Comparison of ENCODE assay signal across 1 cellular context in the genomic region with DNA sequence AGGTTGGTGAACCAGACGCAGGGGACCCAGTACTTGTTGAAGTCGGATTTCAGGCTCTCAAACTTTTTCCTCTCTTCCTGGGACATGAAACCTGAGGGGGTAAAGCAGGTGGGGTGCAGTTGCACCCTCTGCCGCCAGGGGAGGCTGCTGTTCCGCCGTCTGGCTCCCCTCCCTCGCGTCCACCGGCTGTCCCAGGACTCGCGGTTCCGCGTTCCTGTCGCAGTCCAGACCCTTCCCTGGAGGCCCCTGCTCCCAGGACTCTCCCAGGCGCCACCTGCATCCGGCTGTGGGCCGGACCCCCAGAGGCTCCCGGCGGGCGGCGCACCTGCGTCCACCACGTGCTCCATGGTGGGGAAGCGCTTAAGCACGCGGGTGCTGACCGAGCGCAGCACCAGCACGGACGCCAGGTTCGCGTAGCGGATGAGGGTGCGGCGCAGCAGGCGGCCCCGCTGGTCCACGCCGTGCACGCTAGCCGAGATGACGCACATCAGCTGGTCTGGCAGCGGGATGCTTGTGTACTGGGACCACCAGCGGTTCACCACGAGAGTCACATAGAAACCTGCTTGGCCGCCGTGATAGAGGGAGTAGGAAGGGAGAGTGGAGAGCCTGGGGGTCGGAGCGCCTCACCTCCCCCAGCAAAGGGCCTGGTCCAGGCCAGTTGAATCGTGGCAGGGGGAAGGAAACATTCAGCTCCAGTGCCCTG.
A peak's percentile ranks its signal among the peaks of the same experiment; 100 is the strongest.
TF ChIP-seq lines count a peak whose summit lies in the region.

No MANE protein-coding gene starts in this region.

TF ChIP-seq in IMR-90, 13 proteins besides CTCF, POLR2A, EP300 and RAD21 (continued from another document):
- TF ChIP-seq USF2 (IDR thresholded peaks at IDR 0.05; ENCODE audit: low read depth, low read length) = peak; percentile 28; the same call in 1 of the 2 replicates
- TF ChIP-seq, protein P1, sequence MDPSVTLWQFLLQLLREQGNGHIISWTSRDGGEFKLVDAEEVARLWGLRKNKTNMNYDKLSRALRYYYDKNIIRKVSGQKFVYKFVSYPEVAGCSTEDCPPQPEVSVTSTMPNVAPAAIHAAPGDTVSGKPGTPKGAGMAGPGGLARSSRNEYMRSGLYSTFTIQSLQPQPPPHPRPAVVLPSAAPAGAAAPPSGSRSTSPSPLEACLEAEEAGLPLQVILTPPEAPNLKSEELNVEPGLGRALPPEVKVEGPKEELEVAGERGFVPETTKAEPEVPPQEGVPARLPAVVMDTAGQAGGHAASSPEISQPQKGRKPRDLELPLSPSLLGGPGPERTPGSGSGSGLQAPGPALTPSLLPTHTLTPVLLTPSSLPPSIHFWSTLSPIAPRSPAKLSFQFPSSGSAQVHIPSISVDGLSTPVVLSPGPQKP (IDR thresholded peaks at IDR 0.05; ENCODE audit: borderline replicate concordance, low read depth, low read length) = no peak
